ENCODE assay signal across 11 cellular contexts in genomic region chr2:29014331-29014730, GRCh38. TPM values are rescaled to one million over a fixed set of nuclear protein-coding genes. Genes with fewer than 3 reads are reported as not detected.
DNase-seq lines count a peak whose midpoint lies in the region; ATAC-seq lines count a peak whose summit lies in the region.
"Had no signal": no experiment of that assay in that cellular context is flagged by ENCODE, and none has a peak within 500 bp of the region (broad histone marks: within the 10 kb centered on the region; RNA-seq: fewer than 3 reads in every experiment).

No MANE protein-coding gene starts in this region.

- H3K27me3 Mint-ChIP-seq in T-helper 2 cell treated with Interferon-gamma antibody and Interleukin-4, amounts not matched to agents 5 μg/mL and 100 μg/mL, for 36 hours (ENCODE audit: low read depth), result no peaks in the 10 kb centered on the region
- H3K27me3 Mint-ChIP-seq in activated T-helper 2 cell treated with anti-CD3 and anti-CD28 coated beads, Interferon-gamma antibody, Interleukin-2, Interleukin-4, amounts not matched to agents 10 μg/mL and 5 μg/mL and 100 μg/mL, durations not matched to agents 14 hours and 24 hours and 36 hours (ENCODE audit: low read depth), result no peaks in the 10 kb centered on the region
- no peaks in the 10 kb centered on the region for H3K27me3 Mint-ChIP-seq in stimulated activated naive CD8-positive, alpha-beta T cell treated with anti-CD3 and anti-CD28 coated beads, Interleukin-15, amount 100 ng/mL, for 72 hours

- H3K27ac Mint-ChIP-seq in T-helper 2 cell treated with Interferon-gamma antibody and Interleukin-4, amounts not matched to agents 5 μg/mL and 100 μg/mL, for 36 hours, result peak overlapping the region; percentile 96
- H3K27ac Mint-ChIP-seq in activated T-helper 2 cell treated with anti-CD3 and anti-CD28 coated beads, Interferon-gamma antibody, Interleukin-2, Interleukin-4, amounts not matched to agents 10 μg/mL and 5 μg/mL and 100 μg/mL, durations not matched to agents 14 hours and 24 hours and 36 hours, result peak overlapping the region; percentile 99
- peak overlapping the region; percentile 90 to 98 for H3K27ac Mint-ChIP-seq in stimulated activated naive CD8-positive, alpha-beta T cell treated with anti-CD3 and anti-CD28 coated beads, Interleukin-15, amount 100 ng/mL, for 72 hours

- ATAC-seq in stimulated activated naive CD8-positive, alpha-beta T cell treated with anti-CD3 and anti-CD28 coated beads, Interleukin-15, amount 100 ng/mL, for 72 hours, result peak; percentile 33
- no peak for ATAC-seq in GM19324 (IDR thresholded peaks at IDR 0.05; ENCODE audit: low FRiP score, unreplicated experiment)

- no peak for DNase-seq in T-helper 2 cell treated with Interferon-gamma antibody and Interleukin-4, amounts not matched to agents 5 μg/mL and 100 μg/mL, for 36 hours (ENCODE audit: low spot score)
- DNase-seq in T-helper 2 cell (no peak), cerebellar nuclear complex (lab: John Stamatoyannopoulos, UW) (no peak), ureter (ENCODE audit: low spot score) (no peak)
- no peak for DNase-seq in activated T-helper 2 cell treated with anti-CD3 and anti-CD28 coated beads, Interferon-gamma antibody, Interleukin-2, Interleukin-4, amounts not matched to agents 10 μg/mL and 5 μg/mL and 100 μg/mL, durations not matched to agents 14 hours and 24 hours and 36 hours (ENCODE audit: low spot score)
- DNase-seq in stimulated activated naive CD8-positive, alpha-beta T cell treated with anti-CD3 and anti-CD28 coated beads, Interleukin-15, amount 100 ng/mL, for 72 hours, result peak; percentile 40 to 41
- DNase-seq: caudate nucleus, foreskin melanocyte had no signal

- intact Hi-C loops in activated T-helper 2 cell treated with anti-CD3 and anti-CD28 coated beads, Interferon-gamma antibody, Interleukin-2, Interleukin-4, amounts not matched to agents 10 μg/mL and 5 μg/mL and 100 μg/mL, durations not matched to agents 14 hours and 24 hours and 36 hours (cut with micrococcal nuclease), result loop anchor here (2.0 kb wide), 1 partner anchor 56 kb away; no protein-coding TSS in a partner anchor

- H3K9me3 ChIP-seq in mononuclear cell (ENCODE audit: low read depth, low read length), result no peaks in the 10 kb centered on the region
- H3K9me3 ChIP-seq: testis had no signal

- peak overlapping the region; percentile 1 for H3K4me3 ChIP-seq in mononuclear cell (ENCODE audit: low read length)
- H3K4me3 ChIP-seq: testis had no signal

- H3K4me1 ChIP-seq in mononuclear cell (ENCODE audit: insufficient read depth, low read length), result peaks cover 91% of the 10 kb centered on the region

- H3K36me3 Mint-ChIP-seq in T-helper 2 cell treated with Interferon-gamma antibody and Interleukin-4, amounts not matched to agents 5 μg/mL and 100 μg/mL, for 36 hours (ENCODE audit: low read depth), result peaks cover 3% of the 10 kb centered on the region
- H3K36me3 Mint-ChIP-seq in activated T-helper 2 cell treated with anti-CD3 and anti-CD28 coated beads, Interferon-gamma antibody, Interleukin-2, Interleukin-4, amounts not matched to agents 10 μg/mL and 5 μg/mL and 100 μg/mL, durations not matched to agents 14 hours and 24 hours and 36 hours (ENCODE audit: low read depth), result peaks cover 4% of the 10 kb centered on the region

- no peaks in the 10 kb centered on the region for H3K27me3 ChIP-seq in mononuclear cell (ENCODE audit: insufficient read depth, low read length)
- H3K27me3 ChIP-seq: testis had no signal

- H3K4me1 Mint-ChIP-seq in T-helper 2 cell treated with Interferon-gamma antibody and Interleukin-4, amounts not matched to agents 5 μg/mL and 100 μg/mL, for 36 hours (ENCODE audit: low read depth), result peaks cover 64% of the 10 kb centered on the region
- H3K4me1 Mint-ChIP-seq in activated T-helper 2 cell treated with anti-CD3 and anti-CD28 coated beads, Interferon-gamma antibody, Interleukin-2, Interleukin-4, amounts not matched to agents 10 μg/mL and 5 μg/mL and 100 μg/mL, durations not matched to agents 14 hours and 24 hours and 36 hours (ENCODE audit: low read depth), result peaks cover 67% of the 10 kb centered on the region
- H3K4me1 Mint-ChIP-seq in stimulated activated naive CD8-positive, alpha-beta T cell treated with anti-CD3 and anti-CD28 coated beads, Interleukin-15, amount 100 ng/mL, for 72 hours, result peaks cover 83% of the 10 kb centered on the region

- peak overlapping the region; percentile 94 for H3K4me3 Mint-ChIP-seq in T-helper 2 cell treated with Interferon-gamma antibody and Interleukin-4, amounts not matched to agents 5 μg/mL and 100 μg/mL, for 36 hours
- H3K4me3 Mint-ChIP-seq in activated T-helper 2 cell treated with anti-CD3 and anti-CD28 coated beads, Interferon-gamma antibody, Interleukin-2, Interleukin-4, amounts not matched to agents 10 μg/mL and 5 μg/mL and 100 μg/mL, durations not matched to agents 14 hours and 24 hours and 36 hours (ENCODE audit: low read depth), result peak overlapping the region; percentile 83
- peak overlapping the region; percentile 88 to 92 for H3K4me3 Mint-ChIP-seq in stimulated activated naive CD8-positive, alpha-beta T cell treated with anti-CD3 and anti-CD28 coated beads, Interleukin-15, amount 100 ng/mL, for 72 hours

- H3K9me3 Mint-ChIP-seq in T-helper 2 cell treated with Interferon-gamma antibody and Interleukin-4, amounts not matched to agents 5 μg/mL and 100 μg/mL, for 36 hours, result no peaks in the 10 kb centered on the region
- no peaks in the 10 kb centered on the region for H3K9me3 Mint-ChIP-seq in activated T-helper 2 cell treated with anti-CD3 and anti-CD28 coated beads, Interferon-gamma antibody, Interleukin-2, Interleukin-4, amounts not matched to agents 10 μg/mL and 5 μg/mL and 100 μg/mL, durations not matched to agents 14 hours and 24 hours and 36 hours
- no peaks in the 10 kb centered on the region for H3K9me3 Mint-ChIP-seq in stimulated activated naive CD8-positive, alpha-beta T cell treated with anti-CD3 and anti-CD28 coated beads, Interleukin-15, amount 100 ng/mL, for 72 hours

RNA-seq across cellular contexts. Expression of gene TOGARAM2, which starts 33.2 kb away (rescaled TPM):
- total RNA-seq in activated T-helper 2 cell treated with anti-CD3 and anti-CD28 coated beads, Interferon-gamma antibody, Interleukin-2, Interleukin-4, amounts not matched to agents 10 μg/mL and 5 μg/mL and 100 μg/mL, durations not matched to agents 14 hours and 24 hours and 36 hours, result 3.0 and 4.0 TPM in 2 replicates
- total RNA-seq in mononuclear cell (0.73 TPM), ureter (0.31 TPM)

RNA-seq across cellular contexts. Expression of gene PCARE, which starts 60.0 kb away (rescaled TPM):
- total RNA-seq in activated T-helper 2 cell treated with anti-CD3 and anti-CD28 coated beads, Interferon-gamma antibody, Interleukin-2, Interleukin-4, amounts not matched to agents 10 μg/mL and 5 μg/mL and 100 μg/mL, durations not matched to agents 14 hours and 24 hours and 36 hours, result not detected in 2 replicates
- total RNA-seq in mononuclear cell, result under 0.01 TPM
- total RNA-seq in ureter, result not detected

Comparison
In these comparisons a context has a peak if more than half of its experiments do, and no peak if none do; other contexts are left out.
1. DNase-seq: peak in stimulated activated naive CD8-positive, alpha-beta T cell treated with anti-CD3 and anti-CD28 coated beads, Interleukin-15, amount 100 ng/mL, for 72 hours (2 of 2); none in T-helper 2 cell treated with Interferon-gamma antibody and Interleukin-4, amounts not matched to agents 5 μg/mL and 100 μg/mL, for 36 hours (single experiment), T-helper 2 cell (0 of 5), activated T-helper 2 cell treated with anti-CD3 and anti-CD28 coated beads, Interferon-gamma antibody, Interleukin-2, Interleukin-4, amounts not matched to agents 10 μg/mL and 5 μg/mL and 100 μg/mL, durations not matched to agents 14 hours and 24 hours and 36 hours (single experiment), cerebellar nuclear complex (0 of 2) and ureter (single experiment).
2. Peak in every context shown above with its lines, with median percentiles within 50 percentile points of each other: H3K27ac Mint-ChIP-seq and H3K4me3 Mint-ChIP-seq.